8 cellular contexts compared by ENCODE assay signal in the genomic region with DNA sequence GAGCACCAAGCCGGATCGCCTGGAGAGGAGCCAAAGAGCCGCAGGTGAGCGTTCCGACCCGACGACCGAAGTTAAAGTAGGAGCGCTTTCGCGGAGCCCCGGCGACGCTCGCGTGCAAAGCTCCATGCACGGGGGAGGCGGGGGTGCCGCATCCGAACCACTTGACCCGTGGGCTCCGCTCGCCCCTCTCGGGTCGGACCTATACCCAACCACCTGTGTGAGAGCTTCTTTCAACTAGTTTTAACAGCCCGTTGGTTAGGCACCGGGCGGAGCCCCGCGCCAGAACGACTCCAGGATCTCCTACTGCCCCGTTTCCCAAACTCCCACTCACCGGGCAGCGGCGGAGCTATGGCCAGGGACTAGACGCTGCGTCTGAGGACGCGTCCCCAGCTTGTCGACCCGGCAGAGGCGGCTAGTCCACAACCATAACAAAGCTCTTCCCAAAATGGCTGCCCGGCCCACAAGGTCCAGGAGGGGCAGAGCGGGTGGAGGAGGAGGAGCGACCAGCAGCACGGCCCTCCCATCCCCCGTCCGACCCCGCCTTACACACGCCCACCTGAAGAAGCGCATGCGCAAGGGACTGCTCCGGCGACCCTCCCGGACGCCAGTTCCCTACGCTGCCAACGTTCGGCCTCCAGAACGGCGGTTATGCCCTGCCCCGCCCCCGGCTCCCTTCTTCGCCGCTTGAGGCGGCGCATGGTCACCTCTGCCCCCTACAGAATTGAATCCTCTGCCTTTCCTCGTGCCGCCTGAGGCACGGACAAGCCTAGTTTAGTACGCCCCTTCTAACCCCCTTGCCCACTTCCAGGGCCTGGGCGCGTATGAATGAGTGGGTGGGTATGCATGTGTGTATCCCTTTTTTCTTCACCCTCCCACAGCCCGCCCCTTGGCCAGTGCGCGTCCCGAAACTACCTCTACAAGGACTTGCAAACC. TPM values are rescaled to one million over a fixed set of nuclear protein-coding genes. Genes with fewer than 3 reads are reported as not detected.
A peak's percentile ranks its signal among the peaks of the same experiment; 100 is the strongest.
DNase-seq lines count a peak whose midpoint lies in the region; ATAC-seq and TF ChIP-seq lines count a peak whose summit lies in the region.

Gene GPBP1L1, minus strand, starts transcription at position 453 of the 933 bp plus-strand sequence. CDS start 27,446 bp downstream, outside the sequence.

- peaks cover 22% of the 10 kb centered on the region for H3K4me1 ChIP-seq in PC-3 (ENCODE audit: insufficient read depth, low read length)
- H3K4me1 ChIP-seq in muscle layer of colon (ENCODE audit: insufficient read depth, low read length), result peaks cover 30% of the 10 kb centered on the region

- TSS peak; percentile 49 for BruUV-seq in PC-3 (replicated peaks; lab: Mats Ljungman, UMichigan)

- H3K4me3 ChIP-seq in PC-3 (ENCODE audit: low read length) (peak within 1 kb of the TSS; percentile 99), muscle layer of colon (ENCODE audit: low read depth in 1 of 2, low read length in 2 of 2) (peak within 1 kb of the TSS; percentile 80 to 99)

- DNase-seq in DMS153 treated with DMSO at 0.1 percent for 48 hours (lab: John Stamatoyannopoulos, UW; ENCODE audit: unreplicated experiment) (peak; percentile 97), PC-3 (peak; percentile 94), erythroblast (lab: John Stamatoyannopoulos, UW) (peak; percentile 98 to 99)
- DNase-seq in activated T-cell treated with anti-CD3 and anti-CD28 coated beads, Interleukin-2, amount 50 U/mL, for 1 hour, result peak; percentile 99
- peak; percentile 97 for DNase-seq in stimulated activated CD8-positive, alpha-beta memory T cell treated with anti-CD3 and anti-CD28 coated beads, Interleukin-7, amount 100 ng/mL, for 24 hours (ENCODE audit: low read depth)

- TF ChIP-seq RAD21 in Ishikawa (IDR thresholded peaks at IDR 0.05; ENCODE audit: low read depth), result no peak

- POLR2A ChIA-PET in PC-3 (lab: Charles Lee; ENCODE audit: unreplicated experiment), result interaction anchor here (0.5 to 0.6 kb wide), 3 partner anchors 168 to 441 kb away, joined by 3 to 11 read pairs (median 4); no protein-coding TSS in a partner anchor

- peak within 1 kb of the TSS; percentile 92 for H2AFZ ChIP-seq in PC-3 (ENCODE audit: low read length)

- H3K27me3 ChIP-seq in PC-3 (ENCODE audit: low read length) (no peaks in the 10 kb centered on the region), muscle layer of colon (ENCODE audit: control insufficient read depth in 1 of 2, insufficient read depth in 2 of 2, low read length in 2 of 2) (no peaks in the 10 kb centered on the region)

- peak within 1 kb of the TSS; percentile 99 for H3K9ac ChIP-seq in PC-3 (ENCODE audit: low read length)
- peak within 1 kb of the TSS; percentile 97 for H3K9ac ChIP-seq in muscle layer of colon (ENCODE audit: low read length)

- H3K9me2 ChIP-seq in PC-3 (replicated peaks; ENCODE audit: low read length), result no peaks in the 10 kb centered on the region

- ATAC-seq in GM21529 (IDR thresholded peaks at IDR 0.05; ENCODE audit: unreplicated experiment), result peak; percentile 53
- ATAC-seq in PC-3, result peak; percentile 68

- H3K79me2 ChIP-seq in PC-3 (ENCODE audit: low read length), result peaks cover 84% of the 10 kb centered on the region

- no peaks in the 10 kb centered on the region for H3F3A ChIP-seq in PC-3 (ENCODE audit: low read length, unreplicated experiment)

- intact Hi-C loops in PC-3 (cut with micrococcal nuclease), result loop anchor here (1.0 to 5.0 kb wide), 4 partner anchors 44 to 196 kb away; partner anchors contain the start of gene NASP

- H3K36me3 ChIP-seq in PC-3 (ENCODE audit: low read depth, low read length) (peaks cover 8% of the 10 kb centered on the region; the same call in 1 of the 2 replicates), muscle layer of colon (ENCODE audit: insufficient read depth, low read length) (no peaks in the 10 kb centered on the region)

- no peak for TF ChIP-seq CTCF in PC-3 (conservative IDR thresholded peaks at IDR 0.05; ENCODE audit: low read depth, low read length)

- CTCF ChIA-PET in PC-3 (lab: Charles Lee), result interaction anchor here (0.6 kb wide), 1 partner anchor 293 kb away, joined by 4 read pairs; no protein-coding TSS in a partner anchor

- no peak for TF ChIP-seq EP300 in Ishikawa (IDR thresholded peaks at IDR 0.05; ENCODE audit: borderline replicate concordance)

- peak within 1 kb of the TSS; percentile 99 for H3K4me2 ChIP-seq in PC-3 (ENCODE audit: low read length)

- H4K20me1 ChIP-seq in PC-3 (ENCODE audit: low read length), result peaks cover 27% of the 10 kb centered on the region

- no peaks in the 10 kb centered on the region for H3K9me3 ChIP-seq in PC-3 (ENCODE audit: low read length)
- no peaks in the 10 kb centered on the region for H3K9me3 ChIP-seq in muscle layer of colon (ENCODE audit: low read length)

- peak within 1 kb of the TSS; percentile 98 for H3K27ac ChIP-seq in PC-3 (ENCODE audit: low read length)
- H3K27ac ChIP-seq in muscle layer of colon (ENCODE audit: low read depth, low read length), result peak within 1 kb of the TSS; percentile 94

- peak; percentile 82 for TF ChIP-seq POLR2A in erythroblast (IDR thresholded peaks at IDR 0.05; ENCODE audit: low read length)

TF ChIP-seq in Ishikawa, 13 proteins besides CTCF, POLR2A, EP300 and RAD21:
- peak; percentile 3; the same call in 1 of the 2 replicates for TF ChIP-seq ZBTB7A (IDR thresholded peaks at IDR 0.05; ENCODE audit: low read depth)
- no peak for TF ChIP-seq CREB1 (IDR thresholded peaks at IDR 0.05; ENCODE audit: low read depth)
- TF ChIP-seq, protein P1, sequence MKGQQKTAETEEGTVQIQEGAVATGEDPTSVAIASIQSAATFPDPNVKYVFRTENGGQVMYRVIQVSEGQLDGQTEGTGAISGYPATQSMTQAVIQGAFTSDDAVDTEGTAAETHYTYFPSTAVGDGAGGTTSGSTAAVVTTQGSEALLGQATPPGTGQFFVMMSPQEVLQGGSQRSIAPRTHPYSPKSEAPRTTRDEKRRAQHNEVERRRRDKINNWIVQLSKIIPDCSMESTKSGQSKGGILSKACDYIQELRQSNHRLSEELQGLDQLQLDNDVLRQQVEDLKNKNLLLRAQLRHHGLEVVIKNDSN (IDR thresholded peaks at IDR 0.05), result no peak
- peak; percentile 62 for TF ChIP-seq TAF1 (IDR thresholded peaks at IDR 0.05; ENCODE audit: low read depth)
- no peak for TF ChIP-seq CEBPB (IDR thresholded peaks at IDR 0.05)
- no peak; the same call in 1 of the 2 replicates for TF ChIP-seq TEAD4 (IDR thresholded peaks at IDR 0.05)
- no peak for TF ChIP-seq FOXM1 (IDR thresholded peaks at IDR 0.05; ENCODE audit: borderline replicate concordance, low read depth)
- TF ChIP-seq YY1 (IDR thresholded peaks at IDR 0.05; ENCODE audit: low read depth), result peak; percentile 93
- TF ChIP-seq NFIC (IDR thresholded peaks at IDR 0.05), result peak; percentile 86
- peak; percentile 38; the same call in 1 of the 2 replicates for TF ChIP-seq TCF12 (IDR thresholded peaks at IDR 0.05; ENCODE audit: low read depth)
- TF ChIP-seq EGR1 (IDR thresholded peaks at IDR 0.05), result 0 out of 2 replicates have a peak, but pooled peaks have one; percentile 33
- TF ChIP-seq, protein P2, sequence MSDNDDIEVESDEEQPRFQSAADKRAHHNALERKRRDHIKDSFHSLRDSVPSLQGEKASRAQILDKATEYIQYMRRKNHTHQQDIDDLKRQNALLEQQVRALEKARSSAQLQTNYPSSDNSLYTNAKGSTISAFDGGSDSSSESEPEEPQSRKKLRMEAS (IDR thresholded peaks at IDR 0.05), result no peak; the same call in 1 of the 2 replicates
- no peak for TF ChIP-seq REST (IDR thresholded peaks at IDR 0.05; ENCODE audit: low read depth)

RNA-seq across cellular contexts. Expression of gene GPBP1L1, which starts in this region (rescaled TPM):
- 63.0 and 97.7 TPM in 2 replicates for total RNA-seq in PC-3 (2014; rRNA removed)

Comparison
In these comparisons a context has a peak if more than half of its experiments do, and no peak if none do; other contexts are left out.
1. Peak in every context shown above with its lines: DNase-seq, ATAC-seq, H3K4me3 ChIP-seq and H3K27ac ChIP-seq.